In the genomic region with DNA sequence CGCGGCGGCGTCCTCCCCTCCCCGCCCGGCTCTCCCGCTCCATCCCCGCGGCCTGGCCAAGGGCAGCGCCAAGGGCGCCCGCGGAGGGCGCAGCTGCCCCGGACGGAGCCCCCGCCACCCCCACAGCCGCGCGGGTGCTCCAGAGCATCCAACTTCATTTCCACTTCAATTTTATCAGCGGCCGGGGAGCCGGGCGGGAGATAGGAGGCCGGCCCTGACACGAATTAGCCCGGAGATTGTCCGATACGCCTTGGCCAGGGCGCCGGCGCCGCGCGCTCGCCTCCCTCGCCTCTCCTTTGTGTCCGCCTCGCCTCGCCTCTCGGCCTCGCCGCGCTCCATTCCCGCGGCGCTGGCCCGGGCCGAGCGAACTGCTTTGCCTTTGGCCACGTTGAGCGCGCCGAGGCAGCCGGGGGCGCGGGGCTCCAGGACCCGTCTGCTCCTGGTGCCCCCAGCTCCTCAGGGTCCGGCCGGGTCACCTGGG, we compare ENCODE assay signal across 12 cellular contexts.
DNase-seq lines count a peak whose midpoint lies in the region; ATAC-seq and TF ChIP-seq lines count a peak whose summit lies in the region.
"Had no signal": no experiment of that assay in that cellular context is flagged by ENCODE, and none has a peak within 500 bp of the region (broad histone marks: within the 10 kb centered on the region; RNA-seq: fewer than 3 reads in every experiment).

No MANE protein-coding gene starts in this region.

- peak overlapping the region; percentile 78 for H3K9ac ChIP-seq in HUES64 (ENCODE audit: low read depth, low read length)

- CTCF ChIA-PET in activated naive CD4-positive, alpha-beta T cell treated with anti-CD3 and anti-CD28 coated beads for 36 hours (lab: Charles Lee): no interaction called here

- DNase-seq in D341Med (ENCODE audit: low spot score): peak; percentile 66
- peak; percentile 13 for DNase-seq in choroid plexus epithelial cell (ENCODE audit: low read depth)
- peak; percentile 6 to 28 for DNase-seq in lung microvascular endothelial cell (ENCODE audit: low read depth in 2 of 2)
- DNase-seq in activated naive CD4-positive, alpha-beta T cell treated with anti-CD3 and anti-CD28 coated beads for 36 hours: no peak
- no peak for DNase-seq in NCI-H1694 treated with DMSO at 0.1 percent for 48 hours (lab: John Stamatoyannopoulos, UW)
- DNase-seq in LoVo (ENCODE audit: low spot score): no peak
- DNase-seq: activated B cell treated with CpG ODN at 0.5 μM for 24 hours, activated gamma-delta T cell treated with Interleukin-2 at 50 U/mL for 16 hours, MM.1S, posterior cingulate gyrus had no signal

- H3K36me3 ChIP-seq in HUES64 (ENCODE audit: insufficient read depth, low read length): no peaks in the 10 kb centered on the region

- H3K27me3 Mint-ChIP-seq in activated naive CD4-positive, alpha-beta T cell treated with anti-CD3 and anti-CD28 coated beads for 36 hours (ENCODE audit: low read depth): peaks cover 45% of the 10 kb centered on the region

- H3K27ac Mint-ChIP-seq in activated naive CD4-positive, alpha-beta T cell treated with anti-CD3 and anti-CD28 coated beads for 36 hours: no peak overlapping the region
- H3K27ac Mint-ChIP-seq: activated B cell treated with CpG ODN at 0.5 μM for 24 hours had no signal

- no peaks in the 10 kb centered on the region for H3K9me3 Mint-ChIP-seq in activated naive CD4-positive, alpha-beta T cell treated with anti-CD3 and anti-CD28 coated beads for 36 hours
- H3K9me3 Mint-ChIP-seq: activated B cell treated with CpG ODN at 0.5 μM for 24 hours had no signal

- ATAC-seq in HG02588 (IDR thresholded peaks at IDR 0.05; ENCODE audit: unreplicated experiment): no peak

- H3K9me3 ChIP-seq in HUES64 (ENCODE audit: insufficient read depth, low read depth, low read length): no peaks in the 10 kb centered on the region

- peaks cover 13% of the 10 kb centered on the region for H3K4me1 ChIP-seq in HUES64 (ENCODE audit: insufficient read depth, low read length)

- H3K4me3 ChIP-seq in HUES64 (ENCODE audit: low read length) (peak overlapping the region; percentile 61), choroid plexus epithelial cell (ENCODE audit: low read depth, low read length) (no peak overlapping the region)

- under 1% methylated on average over 60 of the region's 60 CpGs for WGBS in HUES64

- TF ChIP-seq CTCF in choroid plexus epithelial cell (conservative IDR thresholded peaks at IDR 0.05; ENCODE audit: low read depth, low read length): no peak

- H3K27ac ChIP-seq in HUES64 (ENCODE audit: low read depth, low read length): no peak overlapping the region

- H3K4me1 Mint-ChIP-seq in activated naive CD4-positive, alpha-beta T cell treated with anti-CD3 and anti-CD28 coated beads for 36 hours (ENCODE audit: low read depth): no peaks in the 10 kb centered on the region
- H3K4me1 Mint-ChIP-seq: activated B cell treated with CpG ODN at 0.5 μM for 24 hours had no signal

- no peak overlapping the region for H3K4me3 Mint-ChIP-seq in activated naive CD4-positive, alpha-beta T cell treated with anti-CD3 and anti-CD28 coated beads for 36 hours
- H3K4me3 Mint-ChIP-seq: activated B cell treated with CpG ODN at 0.5 μM for 24 hours had no signal

- intact Hi-C loops in activated naive CD4-positive, alpha-beta T cell treated with anti-CD3 and anti-CD28 coated beads for 36 hours (cut with micrococcal nuclease): no loop called here

- peaks cover 57% of the 10 kb centered on the region for H3K27me3 ChIP-seq in HUES64 (ENCODE audit: insufficient read depth, low read length)

- H3K36me3 Mint-ChIP-seq in activated naive CD4-positive, alpha-beta T cell treated with anti-CD3 and anti-CD28 coated beads for 36 hours (ENCODE audit: low read depth): no peaks in the 10 kb centered on the region

Comparison
In these comparisons a context has a peak if more than half of its experiments do, and no peak if none do; other contexts are left out.
1. DNase-seq: peak in D341Med (single experiment), choroid plexus epithelial cell (single experiment) and lung microvascular endothelial cell (2 of 2); none in activated naive CD4-positive, alpha-beta T cell treated with anti-CD3 and anti-CD28 coated beads for 36 hours (single experiment), NCI-H1694 treated with DMSO at 0.1 percent for 48 hours (single experiment) and LoVo (single experiment).